In the genomic region with DNA sequence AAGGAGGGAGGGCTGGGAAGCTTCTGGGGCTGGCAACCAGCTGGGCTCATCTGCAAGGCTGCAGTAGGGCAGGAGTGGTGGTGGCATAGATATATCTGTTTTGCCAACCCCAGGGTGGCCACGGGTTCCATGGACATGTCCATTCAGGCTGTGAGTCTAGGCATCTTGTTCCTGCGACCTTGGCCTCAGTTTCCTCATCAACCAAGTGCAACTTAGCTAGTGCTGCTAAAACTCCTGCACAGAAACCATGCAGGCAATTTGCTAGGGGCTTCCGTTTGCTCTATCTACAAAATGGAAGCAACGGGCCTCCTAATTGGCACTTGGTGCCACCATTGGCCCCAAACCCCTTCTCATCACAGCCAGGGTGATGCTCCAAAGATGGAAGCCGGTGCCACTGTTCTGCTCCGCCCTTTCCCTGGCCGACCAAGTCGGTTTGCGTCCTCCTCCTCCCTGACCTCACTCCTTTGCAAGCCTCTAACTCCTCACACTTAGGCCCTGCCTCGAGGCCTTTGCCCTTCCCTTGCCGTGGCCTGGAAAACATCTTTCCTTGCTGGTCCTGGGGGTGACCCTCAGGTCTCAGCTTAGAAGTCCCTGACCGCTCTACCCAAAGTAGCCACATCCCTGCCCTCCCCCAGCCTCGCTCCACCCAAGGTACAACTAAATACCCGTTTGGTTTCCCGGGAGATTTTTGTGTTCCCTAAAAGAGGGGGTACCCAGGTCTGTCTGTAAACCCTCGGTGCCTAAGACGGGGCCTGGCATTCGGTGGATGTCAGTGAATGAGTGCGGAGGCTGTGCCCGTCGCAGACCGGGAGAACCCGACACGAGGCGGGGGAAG, we compare ENCODE assay signal across 8 cellular contexts. TPM values are rescaled to one million over a fixed set of nuclear protein-coding genes. Genes with fewer than 3 reads are reported as not detected.
A peak's percentile ranks its signal among the peaks of the same experiment; 100 is the strongest.
DNase-seq lines count a peak whose midpoint lies in the region; ATAC-seq and TF ChIP-seq lines count a peak whose summit lies in the region.

No MANE protein-coding gene starts in this region.

- WGBS in esophagus muscularis mucosa = 17% methylated on average over 23 of the region's 25 CpGs

- peaks cover 5% of the 10 kb centered on the region for H3K79me2 ChIP-seq in parathyroid adenoma

- H2AFZ ChIP-seq in parathyroid adenoma = peak overlapping the region; percentile 69

- no peak for TF ChIP-seq CTCF in esophagus muscularis mucosa (IDR thresholded peaks at IDR 0.05)
- no peak for TF ChIP-seq CTCF in parathyroid adenoma (IDR thresholded peaks at IDR 0.05)

- peak overlapping the region; percentile 93 for H3K4me2 ChIP-seq in parathyroid adenoma (ENCODE audit: low read length)

- no peak for TF ChIP-seq POLR2A in esophagus muscularis mucosa (IDR thresholded peaks at IDR 0.05; ENCODE audit: low read depth)

- ATAC-seq in GM18861 (IDR thresholded peaks at IDR 0.05; ENCODE audit: unreplicated experiment) = no peak

- peaks cover 48% of the 10 kb centered on the region for H3K4me1 ChIP-seq in SJSA1 (replicated peaks)
- H3K4me1 ChIP-seq in esophagus muscularis mucosa = peaks cover 66 to 93% (median 91%) of the 10 kb centered on the region in 4 donors
- H3K4me1 ChIP-seq in parathyroid adenoma = peaks cover 43% of the 10 kb centered on the region

- H3K27me3 ChIP-seq in SJSA1 (replicated peaks) (no peaks in the 10 kb centered on the region), esophagus muscularis mucosa (no peaks in the 10 kb centered on the region), parathyroid adenoma (ENCODE audit: control insufficient read depth, insufficient read depth, low read length) (no peaks in the 10 kb centered on the region)

- intact Hi-C loops in esophagus muscularis mucosa (cut with DNase I) = no loop called here

- no peak overlapping the region for H3K9ac ChIP-seq in parathyroid adenoma

- peaks cover 10% of the 10 kb centered on the region for H3K36me3 ChIP-seq in SJSA1
- no peaks in the 10 kb centered on the region for H3K36me3 ChIP-seq in esophagus muscularis mucosa
- no peaks in the 10 kb centered on the region for H3K36me3 ChIP-seq in parathyroid adenoma (ENCODE audit: control insufficient read depth, insufficient read depth, low read length)

- H3K27ac ChIP-seq in SJSA1 (peak overlapping the region; percentile 91), esophagus muscularis mucosa (replicated peaks in 1 of 4) (peak overlapping the region; percentile 95 to 100 (median 99)), parathyroid adenoma (peak overlapping the region; percentile 91)

- DNase-seq in ELR (ENCODE audit: low read depth) (peak; percentile 26), SJSA1 (ENCODE audit: low read depth in 1 of 2, low spot score in 2 of 2) (no peak), esophagus muscularis mucosa (ENCODE audit: extremely low spot score) (no peak), GM03348 (ENCODE audit: low spot score) (no peak), cerebellar cortex (ENCODE audit: low spot score) (no peak), pons (ENCODE audit: low spot score) (no peak)

- H3K9me3 ChIP-seq in SJSA1 (replicated peaks) = no peaks in the 10 kb centered on the region
- no peaks in the 10 kb centered on the region for H3K9me3 ChIP-seq in esophagus muscularis mucosa
- H3K9me3 ChIP-seq in parathyroid adenoma (ENCODE audit: control insufficient read depth, low read length) = no peaks in the 10 kb centered on the region

- TF ChIP-seq EP300 in esophagus muscularis mucosa (IDR thresholded peaks at IDR 0.05) = no peak

- H3K4me3 ChIP-seq in SJSA1 (peak overlapping the region; percentile 70), esophagus muscularis mucosa (peak overlapping the region; percentile 71 to 97 (median 87)), parathyroid adenoma (ENCODE audit: low read depth, low read length) (peak overlapping the region; percentile 42)

RNA-seq across cellular contexts. Expression of a gene that starts 1.2 kb away (rescaled TPM):
- 17.2 and 32.7 TPM in 2 replicates for total RNA-seq in SJSA1 (2014; rRNA removed; shearing (Covaris generic))
- total RNA-seq in esophagus muscularis mucosa = 10 to 100 TPM; 28.1 to 62.6 (median 39.7) TPM
